ENCODE assay signal across 13 cellular contexts in genomic region chr19:57802269-57802668, GRCh38. TPM values are rescaled to one million over a fixed set of nuclear protein-coding genes. Genes with fewer than 3 reads are reported as not detected.
DNase-seq lines count a peak whose midpoint lies in the region; ATAC-seq and TF ChIP-seq lines count a peak whose summit lies in the region.
"Had no signal": no experiment of that assay in that cellular context is flagged by ENCODE, and none has a peak within 500 bp of the region (broad histone marks: within the 10 kb centered on the region; RNA-seq: fewer than 3 reads in every experiment).

No MANE protein-coding gene starts in this region.

- in situ Hi-C loops in mammary epithelial cell (cut with MboI; ENCODE audit: low sequenced_read_pairs in 2 of 2), result no loop called here

- no peak overlapping the region for H2AFZ ChIP-seq in mammary epithelial cell (ENCODE audit: low read depth, low read length)

- intact Hi-C loops in mammary epithelial cell (cut with micrococcal nuclease), result loop anchor here (5.0 kb wide), 1 partner anchor 55 kb away; the partner anchor contains the start of gene ZNF776

- 100% methylated on average over 2 of the region's 4 CpGs for WGBS in mammary epithelial cell (ENCODE audit: low coverage, missing lambda C conversion rate)

- H3K9me3 ChIP-seq in HUES6 (ENCODE audit: control insufficient read depth, insufficient read depth, low read depth, low read length) (no peaks in the 10 kb centered on the region), mammary epithelial cell (replicated peaks; ENCODE audit: insufficient read depth, low read length) (no peaks in the 10 kb centered on the region)

- peaks cover 50% of the 10 kb centered on the region for H3K4me1 ChIP-seq in HUES6 (ENCODE audit: control insufficient read depth, insufficient read depth, low read length)
- H3K4me1 ChIP-seq in mammary epithelial cell (ENCODE audit: insufficient read depth, low read length), result peaks cover 49% of the 10 kb centered on the region

- no peaks in the 10 kb centered on the region for H3K27me3 Mint-ChIP-seq in neural crest cell (ENCODE audit: low read depth)
- H3K27me3 Mint-ChIP-seq: activated T-helper 17 cell treated with anti-CD3 and anti-CD28 coated beads, Interleukin-2, amount 50 U/mL, for 72 hours; CD4-positive, CD25-positive, alpha-beta regulatory T cell had no signal

- dilution Hi-C loops in mammary epithelial cell (cut with HindIII; ENCODE audit: low sequenced_read_pairs), result no loop called here

- H4K20me1 ChIP-seq in mammary epithelial cell (ENCODE audit: insufficient read depth, low read length), result no peaks in the 10 kb centered on the region

- CTCF ChIA-PET in mammary epithelial cell (lab: Charles Lee; ENCODE audit: low non-redundant PET), result no interaction called here

- no peaks in the 10 kb centered on the region for H3K9me3 Mint-ChIP-seq in neural crest cell
- H3K9me3 Mint-ChIP-seq: activated T-helper 17 cell treated with anti-CD3 and anti-CD28 coated beads, Interleukin-2, amount 50 U/mL, for 72 hours had no signal

- H3K4me1 Mint-ChIP-seq in neural crest cell, result peaks cover 40% of the 10 kb centered on the region

- peak; percentile 53 for TF ChIP-seq CTCF in GM10266 (IDR thresholded peaks at IDR 0.05; ENCODE audit: control insufficient read depth, insufficient read depth, low read depth, missing control alignments)
- no peak for TF ChIP-seq CTCF in mammary epithelial cell (conservative IDR thresholded peaks at IDR 0.05 in 1 of 2, IDR thresholded peaks at IDR 0.05 in 1 of 2; ENCODE audit: extremely low read depth in 1 of 2, insufficient read depth in 1 of 2, low read depth in 1 of 2, low read length in 2 of 2)
- no peak for TF ChIP-seq CTCF in neural crest cell (conservative IDR thresholded peaks at IDR 0.05)

- H3K36me3 ChIP-seq in HUES6 (ENCODE audit: control insufficient read depth, insufficient read depth, low read length) (peaks cover 12% of the 10 kb centered on the region; the same call in 1 of the 2 replicates), mammary epithelial cell (ENCODE audit: insufficient read depth, low read length) (no peaks in the 10 kb centered on the region)

- peak overlapping the region; percentile 30 for H3K4me2 ChIP-seq in mammary epithelial cell (ENCODE audit: insufficient read depth, low read depth, low read length)

- peaks cover 51% of the 10 kb centered on the region for H3K79me2 ChIP-seq in mammary epithelial cell (ENCODE audit: insufficient read depth, low read length)

- H3K4me3 ChIP-seq in HUES6 (ENCODE audit: low read depth, low read length) (no peak overlapping the region), mammary epithelial cell (replicated peaks in 1 of 3; ENCODE audit: insufficient read depth in 1 of 3, low read depth in 2 of 3, low read length in 3 of 3) (no peak overlapping the region)

- peaks cover 3% of the 10 kb centered on the region for H3K36me3 Mint-ChIP-seq in neural crest cell (ENCODE audit: low read depth)

- H3K27ac Mint-ChIP-seq in neural crest cell (ENCODE audit: unreplicated experiment), result peak overlapping the region; percentile 52
- H3K27ac Mint-ChIP-seq: activated T-helper 17 cell treated with anti-CD3 and anti-CD28 coated beads, Interleukin-2, amount 50 U/mL, for 72 hours; CD4-positive, CD25-positive, alpha-beta regulatory T cell had no signal

- peak overlapping the region; percentile 61 for H3K4me3 Mint-ChIP-seq in neural crest cell
- H3K4me3 Mint-ChIP-seq: activated T-helper 17 cell treated with anti-CD3 and anti-CD28 coated beads, Interleukin-2, amount 50 U/mL, for 72 hours; CD4-positive, CD25-positive, alpha-beta regulatory T cell had no signal

- peak overlapping the region; percentile 48 for H3K9ac ChIP-seq in HUES6 (ENCODE audit: low read length)
- no peak overlapping the region for H3K9ac ChIP-seq in mammary epithelial cell (ENCODE audit: insufficient read depth, low read length)

- no peak for ATAC-seq in HG03175 (IDR thresholded peaks at IDR 0.05; ENCODE audit: unreplicated experiment)
- ATAC-seq: activated T-helper 17 cell treated with anti-CD3 and anti-CD28 coated beads, Interleukin-2, amount 50 U/mL, for 72 hours had no signal

- H3K27ac ChIP-seq in HUES6 (ENCODE audit: low read depth, low read length) (peak overlapping the region; percentile 83), mammary epithelial cell (ENCODE audit: insufficient read depth, low read depth, low read length) (peak overlapping the region; percentile 72)

- H3K27me3 ChIP-seq in HUES6 (ENCODE audit: control insufficient read depth, insufficient read depth, low read length) (no peaks in the 10 kb centered on the region), mammary epithelial cell (ENCODE audit: insufficient read depth, low read length) (no peaks in the 10 kb centered on the region)

- BruUV-seq in mammary epithelial cell (replicated peaks; lab: Mats Ljungman, UMichigan), result no TSS peak

- DNase-seq in GM10266 (ENCODE audit: extremely low spot score) (no peak), mammary epithelial cell (no peak), neural crest cell (ENCODE audit: low read depth, low spot score) (no peak), NCI-H128 (lab: John Stamatoyannopoulos, UW; ENCODE audit: unreplicated experiment) (no peak), AG08395 (ENCODE audit: low spot score) (no peak)
- DNase-seq in activated naive CD4-positive, alpha-beta T cell (lab: John Stamatoyannopoulos, UW), result no peak
- DNase-seq: CD4-positive, CD25-positive, alpha-beta regulatory T cell; NCI-H446 treated with DMSO at 0.1 percent for 48 hours; SIG-M5; stimulated activated CD4-positive, alpha-beta T cell treated with anti-CD3 and anti-CD28 coated beads, Interleukin-12 subunit alpha, Interleukin-12 subunit beta, amount 100 ng/mL, for 4 hours had no signal

RNA-seq across cellular contexts. Expression of gene ZNF552, which starts 12.4 kb away (rescaled TPM):
- 10 to 100 TPM in 1 of 2 donors, 1 to 10 TPM in 1; 6.6 to 14.8 TPM for total RNA-seq in mammary epithelial cell
- 2.7 TPM for polyA plus RNA-seq in mammary epithelial cell
- 9.6 TPM for polyA minus RNA-seq in mammary epithelial cell
- 7.3 and 8.8 TPM in 2 replicates for total RNA-seq in neural crest cell

RNA-seq across cellular contexts. Expression of gene ZNF587B, which starts 27.8 kb away (rescaled TPM):
- total RNA-seq in mammary epithelial cell (10 to 100 TPM; 16.1 to 27.2 TPM), neural crest cell (21.6 and 22.6 TPM in 2 replicates)
- polyA plus RNA-seq in mammary epithelial cell, result 6.6 TPM
- 12.2 TPM for polyA minus RNA-seq in mammary epithelial cell

RNA-seq across cellular contexts. Expression of gene ZNF586, which starts 32.8 kb away (rescaled TPM):
- total RNA-seq in mammary epithelial cell (10 to 100 TPM; 12.0 to 12.7 TPM), neural crest cell (19.6 and 20.1 TPM in 2 replicates)
- 5.6 TPM for polyA plus RNA-seq in mammary epithelial cell
- 6.0 TPM for polyA minus RNA-seq in mammary epithelial cell

RNA-seq across cellular contexts. Expression of gene ZNF587, which starts 47.4 kb away (rescaled TPM):
- total RNA-seq in mammary epithelial cell (10 to 100 TPM; 23.8 to 32.9 TPM), neural crest cell (45.4 and 46.1 TPM in 2 replicates)
- polyA plus RNA-seq in mammary epithelial cell, result 6.0 TPM
- polyA minus RNA-seq in mammary epithelial cell, result 17.3 TPM

RNA-seq across cellular contexts. Expression of gene ZNF776, which starts 55.7 kb away (rescaled TPM):
- total RNA-seq in mammary epithelial cell, result 10 to 100 TPM in 1 of 2 donors, 1 to 10 TPM in 1; 7.7 to 13.0 TPM
- 2.8 TPM for polyA plus RNA-seq in mammary epithelial cell
- polyA minus RNA-seq in mammary epithelial cell, result 28.2 TPM
- total RNA-seq in neural crest cell, result 25.6 and 25.9 TPM in 2 replicates
